25 cellular contexts compared by ENCODE assay signal in the genomic region with DNA sequence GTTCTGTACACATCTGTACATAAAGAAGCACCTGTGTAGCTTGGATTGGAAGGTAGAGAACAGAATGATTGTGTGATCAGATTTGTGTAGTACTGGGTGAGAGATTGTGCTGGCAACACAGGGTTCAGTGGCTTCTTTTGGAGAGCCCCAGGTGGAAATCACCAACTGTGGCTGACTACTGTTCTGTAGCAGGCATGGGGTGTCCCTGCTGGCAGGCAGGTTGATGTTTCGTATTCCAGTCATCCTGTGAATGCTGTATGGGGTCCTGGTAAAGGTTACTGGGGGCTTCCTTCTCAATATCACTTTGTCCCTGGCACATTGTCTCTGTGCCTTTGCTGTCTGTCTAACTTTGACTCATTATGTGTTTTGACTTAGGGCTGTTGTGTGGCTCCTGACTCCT. TPM values are rescaled to one million over a fixed set of nuclear protein-coding genes. Genes with fewer than 3 reads are reported as not detected.
DNase-seq lines count a peak whose midpoint lies in the region; ATAC-seq and TF ChIP-seq lines count a peak whose summit lies in the region.
"Had no signal": no experiment of that assay in that cellular context is flagged by ENCODE, and none has a peak within 500 bp of the region (broad histone marks: within the 10 kb centered on the region; RNA-seq: fewer than 3 reads in every experiment).

No MANE protein-coding gene starts in this region.

- H3F3A ChIP-seq in GM23338 (replicated peaks; ENCODE audit: low read depth): no peaks in the 10 kb centered on the region

- H3K4me1 ChIP-seq in GM23338 (ENCODE audit: insufficient read depth): peaks cover 23% of the 10 kb centered on the region
- peaks cover 4 to 7% of the 10 kb centered on the region in 2 donors for H3K4me1 ChIP-seq in uterus

- H3K4me2 ChIP-seq in GM23338: no peak overlapping the region
- H3K4me2 ChIP-seq: KMS-11 had no signal

- intact Hi-C loops in activated CD4-positive, alpha-beta T cell treated with anti-CD3 and anti-CD28 coated beads for 36 hours (cut with DNase I, micrococcal nuclease): no loop called here
- intact Hi-C loops in uterus (cut with DNase I; ENCODE audit: low total_unique reads): no loop called here

- H3K9me2 ChIP-seq in GM23338 (ENCODE audit: insufficient read depth): no peaks in the 10 kb centered on the region

- no peaks in the 10 kb centered on the region for H3K27me3 ChIP-seq in GM23338 (ENCODE audit: insufficient read depth)
- no peaks in the 10 kb centered on the region for H3K27me3 ChIP-seq in uterus
- H3K27me3 ChIP-seq: cardiac muscle cell, tibial nerve had no signal

- no peaks in the 10 kb centered on the region for H4K20me1 ChIP-seq in GM23338 (replicated peaks; ENCODE audit: insufficient read depth)

- TF ChIP-seq POLR2A in uterus (IDR thresholded peaks at IDR 0.05): no peak

- H3K27ac ChIP-seq in GM23338 (ENCODE audit: low read depth) (no peak overlapping the region), uterus (peak overlapping the region; percentile 26 to 81)
- H3K27ac ChIP-seq: 22Rv1, cardiac muscle cell, KMS-11, tibial nerve had no signal

- peaks cover 5% of the 10 kb centered on the region for H3K4me1 Mint-ChIP-seq in activated CD4-positive, alpha-beta T cell treated with anti-CD3 and anti-CD28 coated beads for 36 hours
- H3K4me1 Mint-ChIP-seq in GM23338: peaks cover 12% of the 10 kb centered on the region

- H3K4me3 ChIP-seq in GM23338: no peak overlapping the region
- H3K4me3 ChIP-seq in uterus: no peak overlapping the region
- H3K4me3 ChIP-seq: cardiac muscle cell, tibial nerve had no signal

- CTCF ChIA-PET in activated CD4-positive, alpha-beta T cell treated with anti-CD3 and anti-CD28 coated beads for 36 hours (lab: Charles Lee): no interaction called here

- peak; percentile 33 for ATAC-seq in activated CD4-positive, alpha-beta T cell treated with anti-CD3 and anti-CD28 coated beads for 36 hours
- ATAC-seq in GM23338 (peak; percentile 29; the same call in 1 of the 3 replicates), HG03442 (IDR thresholded peaks at IDR 0.05; ENCODE audit: unreplicated experiment) (peak; percentile 41), HG02938 (IDR thresholded peaks at IDR 0.05; ENCODE audit: unreplicated experiment) (no peak)
- ATAC-seq: left colon had no signal

- POLR2A ChIA-PET in activated CD4-positive, alpha-beta T cell treated with anti-CD3 and anti-CD28 coated beads for 36 hours (lab: Charles Lee): no interaction called here

- no peak overlapping the region for H3K27ac Mint-ChIP-seq in activated CD4-positive, alpha-beta T cell treated with anti-CD3 and anti-CD28 coated beads for 36 hours
- H3K27ac Mint-ChIP-seq in GM23338: no peak overlapping the region
- H3K27ac Mint-ChIP-seq: mesothelial cell of epicardium, nephron had no signal

- H3K36me3 ChIP-seq in GM23338 (ENCODE audit: insufficient read depth) (no peaks in the 10 kb centered on the region), uterus (no peaks in the 10 kb centered on the region)
- H3K36me3 ChIP-seq: cardiac muscle cell, tibial nerve had no signal

- H3K27me3 Mint-ChIP-seq in activated CD4-positive, alpha-beta T cell treated with anti-CD3 and anti-CD28 coated beads for 36 hours: no peaks in the 10 kb centered on the region
- peaks cover 1% of the 10 kb centered on the region for H3K27me3 Mint-ChIP-seq in GM23338 (ENCODE audit: insufficient read depth, low read depth, poor library complexity)

- DNase-seq in activated CD4-positive, alpha-beta T cell treated with anti-CD3 and anti-CD28 coated beads for 36 hours: peak; percentile 7
- no peak for DNase-seq in activated CD4-positive, alpha-beta T cell treated with anti-CD3 and anti-CD28 coated beads, Interleukin-2, amount 50 U/mL, for 48 hours
- DNase-seq in GM23338 (ENCODE audit: low spot score): no peak
- no peak for DNase-seq in uterus
- no peak for DNase-seq in stimulated activated naive CD4-positive, alpha-beta T cell (lab: John Stamatoyannopoulos, UW)
- DNase-seq in EL: no peak
- DNase-seq: activated CD4-positive, alpha-beta T cell treated with anti-CD3 and anti-CD28 coated beads for 48 hours; activated gamma-delta T cell; AML-193; amniotic stem cell; dermis blood vessel endothelial cell; DMS79; H7; left colon; MV-4-11; NCI-H1694 treated with DMSO at 0.1 percent for 48 hours; T-helper 1 cell had no signal

- no peak for TF ChIP-seq CTCF in GM23338 (conservative IDR thresholded peaks at IDR 0.05; ENCODE audit: low read depth in 2 of 2)
- TF ChIP-seq CTCF in uterus (IDR thresholded peaks at IDR 0.05): no peak

- H3K79me2 ChIP-seq in GM23338 (replicated peaks; ENCODE audit: insufficient read depth): no peaks in the 10 kb centered on the region

- no peaks in the 10 kb centered on the region for H3K9me3 ChIP-seq in uterus
- H3K9me3 ChIP-seq: tibial nerve had no signal

- H2AFZ ChIP-seq in GM23338: no peak overlapping the region

- no peaks in the 10 kb centered on the region for H3K9me3 Mint-ChIP-seq in activated CD4-positive, alpha-beta T cell treated with anti-CD3 and anti-CD28 coated beads for 36 hours (ENCODE audit: low read depth)
- H3K9me3 Mint-ChIP-seq in GM23338: no peaks in the 10 kb centered on the region
- H3K9me3 Mint-ChIP-seq: mesothelial cell of epicardium, nephron had no signal

- no peaks in the 10 kb centered on the region for H3K36me3 Mint-ChIP-seq in activated CD4-positive, alpha-beta T cell treated with anti-CD3 and anti-CD28 coated beads for 36 hours (ENCODE audit: low read depth)
- no peaks in the 10 kb centered on the region for H3K36me3 Mint-ChIP-seq in GM23338 (ENCODE audit: low read depth)
- H3K36me3 Mint-ChIP-seq: mesothelial cell of epicardium had no signal

- no peak overlapping the region for H3K4me3 Mint-ChIP-seq in activated CD4-positive, alpha-beta T cell treated with anti-CD3 and anti-CD28 coated beads for 36 hours
- no peak overlapping the region for H3K4me3 Mint-ChIP-seq in GM23338
- H3K4me3 Mint-ChIP-seq: mesothelial cell of epicardium, nephron had no signal

TF ChIP-seq in GM23338, 12 proteins besides CTCF, POLR2A, EP300 and RAD21 (continues in another document):
- TF ChIP-seq, protein P1, sequence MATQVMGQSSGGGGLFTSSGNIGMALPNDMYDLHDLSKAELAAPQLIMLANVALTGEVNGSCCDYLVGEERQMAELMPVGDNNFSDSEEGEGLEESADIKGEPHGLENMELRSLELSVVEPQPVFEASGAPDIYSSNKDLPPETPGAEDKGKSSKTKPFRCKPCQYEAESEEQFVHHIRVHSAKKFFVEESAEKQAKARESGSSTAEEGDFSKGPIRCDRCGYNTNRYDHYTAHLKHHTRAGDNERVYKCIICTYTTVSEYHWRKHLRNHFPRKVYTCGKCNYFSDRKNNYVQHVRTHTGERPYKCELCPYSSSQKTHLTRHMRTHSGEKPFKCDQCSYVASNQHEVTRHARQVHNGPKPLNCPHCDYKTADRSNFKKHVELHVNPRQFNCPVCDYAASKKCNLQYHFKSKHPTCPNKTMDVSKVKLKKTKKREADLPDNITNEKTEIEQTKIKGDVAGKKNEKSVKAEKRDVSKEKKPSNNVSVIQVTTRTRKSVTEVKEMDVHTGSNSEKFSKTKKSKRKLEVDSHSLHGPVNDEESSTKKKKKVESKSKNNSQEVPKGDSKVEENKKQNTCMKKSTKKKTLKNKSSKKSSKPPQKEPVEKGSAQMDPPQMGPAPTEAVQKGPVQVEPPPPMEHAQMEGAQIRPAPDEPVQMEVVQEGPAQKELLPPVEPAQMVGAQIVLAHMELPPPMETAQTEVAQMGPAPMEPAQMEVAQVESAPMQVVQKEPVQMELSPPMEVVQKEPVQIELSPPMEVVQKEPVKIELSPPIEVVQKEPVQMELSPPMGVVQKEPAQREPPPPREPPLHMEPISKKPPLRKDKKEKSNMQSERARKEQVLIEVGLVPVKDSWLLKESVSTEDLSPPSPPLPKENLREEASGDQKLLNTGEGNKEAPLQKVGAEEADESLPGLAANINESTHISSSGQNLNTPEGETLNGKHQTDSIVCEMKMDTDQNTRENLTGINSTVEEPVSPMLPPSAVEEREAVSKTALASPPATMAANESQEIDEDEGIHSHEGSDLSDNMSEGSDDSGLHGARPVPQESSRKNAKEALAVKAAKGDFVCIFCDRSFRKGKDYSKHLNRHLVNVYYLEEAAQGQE (IDR thresholded peaks at IDR 0.05; ENCODE audit: unreplicated experiment): no peak
- no peak for TF ChIP-seq CREB1 (CRISPR knock-in tag; IDR thresholded peaks at IDR 0.05; ENCODE audit: low read depth)
- no peak for TF ChIP-seq ZNF114 (CRISPR knock-in tag; IDR thresholded peaks at IDR 0.05)
- no peak for TF ChIP-seq NANOG (IDR thresholded peaks at IDR 0.05; ENCODE audit: borderline replicate concordance)
- TF ChIP-seq STAT1 (IDR thresholded peaks at IDR 0.05; ENCODE audit: unreplicated experiment): no peak
- no peak for TF ChIP-seq EZH2phosphoT487 (IDR thresholded peaks at IDR 0.05; ENCODE audit: unreplicated experiment)
- no peak for TF ChIP-seq EZH2 (IDR thresholded peaks at IDR 0.05; ENCODE audit: low read depth, unreplicated experiment)
- no peak for TF ChIP-seq ZNF331 (CRISPR knock-in tag; IDR thresholded peaks at IDR 0.05; ENCODE audit: low read depth)
- no peak for TF ChIP-seq POLR2AphosphoS5 (IDR thresholded peaks at IDR 0.05; ENCODE audit: low read depth)
- TF ChIP-seq, protein P2, sequence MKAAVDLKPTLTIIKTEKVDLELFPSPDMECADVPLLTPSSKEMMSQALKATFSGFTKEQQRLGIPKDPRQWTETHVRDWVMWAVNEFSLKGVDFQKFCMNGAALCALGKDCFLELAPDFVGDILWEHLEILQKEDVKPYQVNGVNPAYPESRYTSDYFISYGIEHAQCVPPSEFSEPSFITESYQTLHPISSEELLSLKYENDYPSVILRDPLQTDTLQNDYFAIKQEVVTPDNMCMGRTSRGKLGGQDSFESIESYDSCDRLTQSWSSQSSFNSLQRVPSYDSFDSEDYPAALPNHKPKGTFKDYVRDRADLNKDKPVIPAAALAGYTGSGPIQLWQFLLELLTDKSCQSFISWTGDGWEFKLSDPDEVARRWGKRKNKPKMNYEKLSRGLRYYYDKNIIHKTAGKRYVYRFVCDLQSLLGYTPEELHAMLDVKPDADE (IDR thresholded peaks at IDR 0.05): no peak

RNA-seq across cellular contexts. Expression of a gene that starts 5.3 kb away (rescaled TPM):
- not detected for total RNA-seq in activated CD4-positive, alpha-beta T cell treated with anti-CD3 and anti-CD28 coated beads for 36 hours
- total RNA-seq in GM23338 (2014; rRNA removed; shearing (Covaris generic)): not detected in 2 replicates
- polyA plus RNA-seq in GM23338 (2016; fragmentation: Nextera tagmentation; extraction: Ambion mirVana): 0.82 and 0.99 TPM in 2 replicates
- 100 to 1,000 TPM in 1 of 4 donors, 10 to 100 TPM in 3; 29.5 to 160 (median 73.0) TPM for total RNA-seq in uterus
- total RNA-seq: cardiac muscle cell, dermis blood vessel endothelial cell, H7 had no signal

RNA-seq across cellular contexts. Expression of a gene that starts 52.7 kb away (rescaled TPM):
- total RNA-seq in activated CD4-positive, alpha-beta T cell treated with anti-CD3 and anti-CD28 coated beads for 36 hours: not detected
- not detected in 2 replicates for total RNA-seq in GM23338 (2014; rRNA removed; shearing (Covaris generic))
- 1.1 and 1.3 TPM in 2 replicates for polyA plus RNA-seq in GM23338 (2016; fragmentation: Nextera tagmentation; extraction: Ambion mirVana)
- 10 to 100 TPM in 2 of 4 donors, 1 to 10 TPM in 2; 8.5 to 24.4 (median 11.1) TPM for total RNA-seq in uterus
- total RNA-seq: cardiac muscle cell, H7, mesothelial cell of epicardium had no signal
- polyA plus RNA-seq: cardiac muscle cell had no signal

RNA-seq across cellular contexts. Expression of a gene that starts 58.8 kb away (rescaled TPM):
- not detected for total RNA-seq in activated CD4-positive, alpha-beta T cell treated with anti-CD3 and anti-CD28 coated beads for 36 hours
- not detected in 2 replicates for total RNA-seq in GM23338 (2014; rRNA removed; shearing (Covaris generic))
- 0.57 and 0.79 TPM in 2 replicates for polyA plus RNA-seq in GM23338 (2016; fragmentation: Nextera tagmentation; extraction: Ambion mirVana)
- total RNA-seq in uterus: 10 to 100 TPM; 21.8 to 34.0 (median 27.7) TPM
- total RNA-seq: cardiac muscle cell, dermis blood vessel endothelial cell, H7, mesothelial cell of epicardium had no signal
- polyA plus RNA-seq: cardiac muscle cell had no signal

Comparison
In these comparisons a context has a peak if more than half of its experiments do, and no peak if none do; other contexts are left out.
1. RNA of a gene that starts 5.3 kb away (total RNA-seq): 29.5 to 160 TPM in uterus; not detected in activated CD4-positive, alpha-beta T cell treated with anti-CD3 and anti-CD28 coated beads for 36 hours and not detected in GM23338; every median in the first group is over 10 times any median in the second.
2. RNA of a gene that starts 58.8 kb away (total RNA-seq): 21.8 to 34.0 TPM in uterus; not detected in activated CD4-positive, alpha-beta T cell treated with anti-CD3 and anti-CD28 coated beads for 36 hours and not detected in GM23338; every median in the first group is over 10 times any median in the second.